Comparison of ENCODE assay signal across 9 cellular contexts in genomic region chr18:75408554-75409506, GRCh38. TPM values are rescaled to one million over a fixed set of nuclear protein-coding genes. Genes with fewer than 3 reads are reported as not detected.
DNase-seq lines count a peak whose midpoint lies in the region; ATAC-seq, FAIRE-seq and TF ChIP-seq lines count a peak whose summit lies in the region.
"Had no signal": no experiment of that assay in that cellular context is flagged by ENCODE, and none has a peak within 500 bp of the region (broad histone marks: within the 10 kb centered on the region; RNA-seq: fewer than 3 reads in every experiment).

No MANE protein-coding gene starts in this region.

- H3K4me1 Mint-ChIP-seq in effector memory CD8-positive, alpha-beta T cell (ENCODE audit: low read depth in 2 of 2) = no peaks in the 10 kb centered on the region

- peak; percentile 54 for ATAC-seq in GM18907 (IDR thresholded peaks at IDR 0.05; ENCODE audit: unreplicated experiment)
- ATAC-seq in effector memory CD8-positive, alpha-beta T cell (replicated peaks) = no peak
- ATAC-seq: lower lobe of right lung had no signal

- peaks cover 32 to 40% of the 10 kb centered on the region in 2 donors for H3K27me3 Mint-ChIP-seq in effector memory CD8-positive, alpha-beta T cell

- peak overlapping the region; percentile 78 for H3K27ac ChIP-seq in brain microvascular endothelial cell
- H3K27ac ChIP-seq in small intestine (ENCODE audit: low read depth in 1 of 2, low read length in 1 of 2) = no peak overlapping the region
- H3K27ac ChIP-seq: lower lobe of right lung had no signal

- peak; percentile 26 for DNase-seq in NCI-H460 (ENCODE audit: extremely low read depth, low read depth)
- peak; percentile 97 for DNase-seq in brain microvascular endothelial cell
- peak; percentile 19 to 40 (median 32) for DNase-seq in stimulated activated CD4-positive, alpha-beta T cell treated with anti-CD3 and anti-CD28 coated beads, Interleukin-12 subunit alpha, Interleukin-12 subunit beta, amount 100 ng/mL, for 48 hours (ENCODE audit: low read depth in 2 of 3, low spot score in 1 of 3)
- no peak for DNase-seq in effector memory CD8-positive, alpha-beta T cell
- DNase-seq in NCI-H226 = no peak
- DNase-seq in small intestine = no peak
- DNase-seq in UCSD-AML1 (lab: John Stamatoyannopoulos, UW; ENCODE audit: unreplicated experiment) = no peak
- DNase-seq: lower lobe of right lung had no signal

- no peak overlapping the region for H3K4me3 ChIP-seq in brain microvascular endothelial cell (ENCODE audit: low read depth, low read length)
- no peak overlapping the region for H3K4me3 ChIP-seq in small intestine (ENCODE audit: low read depth in 1 of 2, low read length in 2 of 2)
- H3K4me3 ChIP-seq: lower lobe of right lung had no signal

- H3K27ac Mint-ChIP-seq in effector memory CD8-positive, alpha-beta T cell = no peak overlapping the region

- no peaks in the 10 kb centered on the region for H3K4me1 ChIP-seq in small intestine (ENCODE audit: control insufficient read depth in 2 of 2, insufficient read depth in 1 of 2, low read depth in 1 of 2, low read length in 1 of 2)
- H3K4me1 ChIP-seq: lower lobe of right lung had no signal

- FAIRE-seq in small intestine (lab: Jason Lieb, UNC) = no peak

- in situ Hi-C loops in brain microvascular endothelial cell (cut with HindIII; ENCODE audit: low pct_ligation_motif_present, low sequenced_read_pairs) = no loop called here

- no peaks in the 10 kb centered on the region for H3K36me3 Mint-ChIP-seq in effector memory CD8-positive, alpha-beta T cell (ENCODE audit: insufficient read depth)

- peak; percentile 6 for TF ChIP-seq CTCF in brain microvascular endothelial cell (IDR thresholded peaks at IDR 0.05; ENCODE audit: low read depth, low read length, missing control alignments)

- no peak overlapping the region for H3K4me3 Mint-ChIP-seq in effector memory CD8-positive, alpha-beta T cell

- H3K27me3 ChIP-seq in brain microvascular endothelial cell (replicated peaks) (no peaks in the 10 kb centered on the region), small intestine (ENCODE audit: control insufficient read depth in 2 of 2, insufficient read depth in 2 of 2, low read length in 2 of 2) (no peaks in the 10 kb centered on the region)

- 82 to 89% (median 88%) methylated on average over 10 of the region's 10 CpGs for WGBS in small intestine, 3 donors

- no peaks in the 10 kb centered on the region for H3K9me3 ChIP-seq in small intestine (ENCODE audit: control insufficient read depth, low read depth)
- H3K9me3 ChIP-seq: lower lobe of right lung had no signal

- H3K36me3 ChIP-seq in brain microvascular endothelial cell (replicated peaks) (no peaks in the 10 kb centered on the region), small intestine (ENCODE audit: control insufficient read depth in 2 of 2, insufficient read depth in 2 of 2, low read length in 2 of 2) (no peaks in the 10 kb centered on the region)
- H3K36me3 ChIP-seq: lower lobe of right lung had no signal

- no peaks in the 10 kb centered on the region for H3K9me3 Mint-ChIP-seq in effector memory CD8-positive, alpha-beta T cell

RNA-seq across cellular contexts. Expression of gene SMIM21, which starts 18.7 kb away (rescaled TPM):
- total RNA-seq in NCI-H460 (2014; rRNA removed; shearing (Covaris generic)) = not detected in 2 replicates
- polyA plus RNA-seq in NCI-H460 (2014; cell fraction: nucleus; rRNA removed) = not detected in 2 replicates
- polyA plus RNA-seq in small intestine = not detected
- total RNA-seq: lower lobe of right lung had no signal

Comparison
In these comparisons a context has a peak if more than half of its experiments do, and no peak if none do; other contexts are left out.
1. DNase-seq: peak in NCI-H460 (single experiment), brain microvascular endothelial cell (single experiment) and stimulated activated CD4-positive, alpha-beta T cell treated with anti-CD3 and anti-CD28 coated beads, Interleukin-12 subunit alpha, Interleukin-12 subunit beta, amount 100 ng/mL, for 48 hours (3 of 3); none in effector memory CD8-positive, alpha-beta T cell (0 of 3), NCI-H226 (single experiment), small intestine (single experiment) and UCSD-AML1 (single experiment).